In genomic region chr7:50783304-50783703, GRCh38 we compare ENCODE assay signal across 9 cellular contexts. TPM values are rescaled to one million over a fixed set of nuclear protein-coding genes. Genes with fewer than 3 reads are reported as not detected.
DNase-seq lines count a peak whose midpoint lies in the region; ATAC-seq and TF ChIP-seq lines count a peak whose summit lies in the region.
"Had no signal": no experiment of that assay in that cellular context is flagged by ENCODE, and none has a peak within 500 bp of the region (broad histone marks: within the 10 kb centered on the region; RNA-seq: fewer than 3 reads in every experiment).

No MANE protein-coding gene starts in this region.

- peaks cover 2% of the 10 kb centered on the region for H3K27me3 Mint-ChIP-seq in HFFc6 (ENCODE audit: insufficient read depth)
- H3K27me3 Mint-ChIP-seq in chondrocyte (ENCODE audit: low read depth) = no peaks in the 10 kb centered on the region

- H3K36me3 Mint-ChIP-seq in HFFc6 (ENCODE audit: low read depth) (no peaks in the 10 kb centered on the region; the same call in 1 of the 2 replicates), chondrocyte (ENCODE audit: low read depth) (peaks cover 2% of the 10 kb centered on the region)

- no peaks in the 10 kb centered on the region for H3F3A ChIP-seq in neural cell (ENCODE audit: insufficient read depth, low read length, poor library complexity, severe bottlenecking)

- H3K27ac ChIP-seq in BLaER1 treated with 17β-estradiol and CSF1 and Interleukin-3, amounts not matched to agents 10 nM and 100 nM = no peak overlapping the region
- peak overlapping the region; percentile 96 for H3K27ac ChIP-seq in neural cell (ENCODE audit: low read length)

- H3K4me3 ChIP-seq in BLaER1 treated with 17β-estradiol and CSF1 and Interleukin-3, amounts not matched to agents 10 nM and 100 nM = peak overlapping the region; percentile 56 to 75 (median 66); a peak in 18 of 20 replicates
- peak overlapping the region; percentile 67 for H3K4me3 ChIP-seq in neural cell (ENCODE audit: low read length)

- H4K20me1 ChIP-seq in BLaER1 treated with 17β-estradiol and CSF1 and Interleukin-3, amounts not matched to agents 10 nM and 100 nM = peaks cover 91 to 100% (median 99%) of the 10 kb centered on the region in 11 experiments
- H4K20me1 ChIP-seq in neural cell (ENCODE audit: insufficient read depth) = no peaks in the 10 kb centered on the region

- H3K4me3 Mint-ChIP-seq in HFFc6 (peak overlapping the region; percentile 81), chondrocyte (ENCODE audit: unreplicated experiment) (peak overlapping the region; percentile 73)

- H3K9ac ChIP-seq in BLaER1 treated with 17β-estradiol and CSF1 and Interleukin-3, amounts not matched to agents 10 nM and 100 nM = peak overlapping the region in 6 of 11 experiments; percentile 21 to 74 (median 62); a peak in 8 of 22 replicates
- H3K9ac ChIP-seq in neural cell (ENCODE audit: low read length) = peak overlapping the region; percentile 85

- H3K27ac Mint-ChIP-seq in HFFc6 (no peak overlapping the region), chondrocyte (ENCODE audit: unreplicated experiment) (peak overlapping the region; percentile 30)

- no peak for TF ChIP-seq EP300 in neural cell (conservative IDR thresholded peaks at IDR 0.05; ENCODE audit: poor library complexity, severe bottlenecking)

- peak overlapping the region; percentile 78 to 91 (median 87); a peak in 21 of 22 replicates for H3K4me2 ChIP-seq in BLaER1 treated with 17β-estradiol and CSF1 and Interleukin-3, amounts not matched to agents 10 nM and 100 nM
- peak overlapping the region; percentile 48 for H3K4me2 ChIP-seq in neural cell (ENCODE audit: low read length)

- peaks cover 92% of the 10 kb centered on the region for H3K79me2 ChIP-seq in neural cell (replicated peaks; ENCODE audit: insufficient read depth, low read length)

- ATAC-seq in GM18511 (IDR thresholded peaks at IDR 0.05; ENCODE audit: unreplicated experiment) (no peak), HG03520 (IDR thresholded peaks at IDR 0.05; ENCODE audit: unreplicated experiment) (no peak)

- H3K4me1 Mint-ChIP-seq in HFFc6 (ENCODE audit: low read depth) (0 out of 2 replicates have a peak, but pooled peaks cover 10% of the 10 kb centered on the region), chondrocyte (ENCODE audit: low read depth) (peaks cover 60% of the 10 kb centered on the region)

- TF ChIP-seq CTCF in HFFc6 (IDR thresholded peaks at IDR 0.05) = no peak
- no peak for TF ChIP-seq CTCF in chondrocyte (IDR thresholded peaks at IDR 0.05)
- TF ChIP-seq CTCF in neural cell (IDR thresholded peaks at IDR 0.05; ENCODE audit: poor library complexity, severe bottlenecking) = no peak

- H3K9me3 ChIP-seq in BLaER1 treated with 17β-estradiol and CSF1 and Interleukin-3, amounts not matched to agents 10 nM and 100 nM (replicated peaks in 1 of 11) = peaks cover 5 to 44% (median 21%) of the 10 kb centered on the region in 11 experiments
- peaks cover 5% of the 10 kb centered on the region for H3K9me3 ChIP-seq in neural cell (ENCODE audit: low read length)
- H3K9me3 ChIP-seq: MG63 had no signal

- DNase-seq in HFFc6 (no peak), chondrocyte (ENCODE audit: low spot score) (no peak), cortex of kidney (lab: John Stamatoyannopoulos, UW) (no peak)
- no peak for DNase-seq in stimulated activated CD4-positive, alpha-beta T cell treated with anti-CD3 and anti-CD28 coated beads, Interleukin-2, amount 100 ng/mL, for 48 hours
- DNase-seq: MG63 had no signal

- H3K27me3 ChIP-seq in BLaER1 treated with 17β-estradiol and CSF1 and Interleukin-3, amounts not matched to agents 10 nM and 100 nM = peaks cover 0 to 5% (median 0%) of the 10 kb centered on the region in 11 experiments; a peak in 5 of 22 replicates
- H3K27me3 ChIP-seq in neural cell (ENCODE audit: insufficient read depth, low read depth, low read length) = no peaks in the 10 kb centered on the region
- H3K27me3 ChIP-seq: MG63 had no signal

- peaks cover 7 to 54% (median 33%) of the 10 kb centered on the region in 11 experiments; a peak in 21 of 22 replicates for H3K36me3 ChIP-seq in BLaER1 treated with 17β-estradiol and CSF1 and Interleukin-3, amounts not matched to agents 10 nM and 100 nM
- H3K36me3 ChIP-seq in neural cell (ENCODE audit: insufficient read depth, low read length) = no peaks in the 10 kb centered on the region
- H3K36me3 ChIP-seq: MG63 had no signal

- peak overlapping the region; percentile 48 for H2AFZ ChIP-seq in neural cell (ENCODE audit: low read depth, low read length)

- no peak for TF ChIP-seq RAD21 in neural cell (conservative IDR thresholded peaks at IDR 0.05)

- no peaks in the 10 kb centered on the region for H3K9me2 ChIP-seq in neural cell (ENCODE audit: insufficient read depth, low read length)

- H3K4me1 ChIP-seq in BLaER1 treated with 17β-estradiol and CSF1 and Interleukin-3, amounts not matched to agents 10 nM and 100 nM = peaks cover 24 to 58% (median 45%) of the 10 kb centered on the region in 10 experiments

- no peaks in the 10 kb centered on the region; the same call in 1 of the 2 replicates for H3K9me3 Mint-ChIP-seq in HFFc6
- peaks cover 6% of the 10 kb centered on the region for H3K9me3 Mint-ChIP-seq in chondrocyte (ENCODE audit: low read depth)

TF ChIP-seq in neural cell, 6 proteins besides CTCF, POLR2A, EP300 and RAD21:
- TF ChIP-seq SMC3 (conservative IDR thresholded peaks at IDR 0.05; ENCODE audit: poor library complexity) = no peak
- no peak for TF ChIP-seq TAF1 (IDR thresholded peaks at IDR 0.05; ENCODE audit: low read depth)
- TF ChIP-seq POLR2AphosphoS5 (IDR thresholded peaks at IDR 0.05) = peak; percentile 27

RNA-seq across cellular contexts. Expression of gene GRB10, which starts 0.6 kb away (rescaled TPM):
- 10 to 100 TPM; 13.6 to 17.8 (median 14.8) TPM for total RNA-seq in HFFc6 (2021; fragmentation: NEBNext Ultra II Directional; extraction: Animal tissue kit (Norgen Biotek cat#: 25700))
- 31.4 to 73.7 TPM (median 69.9 TPM) in 3 replicates for total RNA-seq in chondrocyte
- polyA plus RNA-seq in neural cell = 62.7 and 78.4 TPM in 2 replicates
- 203 and 219 TPM in 2 replicates for polyA minus RNA-seq in neural cell
